Comparison of ENCODE assay signal across 28 cellular contexts in the genomic region with DNA sequence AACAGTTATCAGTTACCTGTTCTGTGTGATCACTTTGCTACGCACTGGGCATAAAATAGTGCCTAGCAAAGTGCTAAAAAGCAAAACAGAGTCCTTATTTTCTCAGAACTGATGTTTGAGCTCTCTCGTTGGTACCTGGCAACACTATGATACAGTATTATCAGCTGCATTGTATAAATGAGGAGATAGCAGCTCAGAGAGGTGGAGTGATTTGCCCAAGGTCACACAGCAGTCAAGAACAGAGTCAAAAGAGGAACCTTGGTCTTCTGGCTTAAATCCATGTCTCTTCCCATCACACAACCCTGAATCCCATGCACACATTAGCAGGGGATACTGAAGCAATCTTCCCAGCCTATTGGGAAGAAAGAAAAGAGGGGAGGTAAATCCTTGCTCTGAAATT.
"Had no signal": no experiment of that assay in that cellular context is flagged by ENCODE, and none has a peak within 500 bp of the region (broad histone marks: within the 10 kb centered on the region; RNA-seq: fewer than 3 reads in every experiment).

No MANE protein-coding gene starts in this region.

- FAIRE-seq: bronchial epithelial cell, TTC549 had no signal

- H3K9ac ChIP-seq: SK-N-SH had no signal

- H3K27me3 ChIP-seq: adrenal gland, SJSA1 had no signal

- DNase-seq: activated CD4-positive, alpha-beta T cell treated with anti-CD3 and anti-CD28 coated beads for 36 hours; activated CD4-positive, alpha-beta T cell treated with anti-CD3 and anti-CD28 coated beads, Interleukin-2, amount 10 ng/mL, durations not matched to agents 7 days and 5 days; activated CD4-positive, alpha-beta T cell treated with anti-CD3 and anti-CD28 coated beads, Interleukin-2, amount 50 U/mL, for 48 hours; activated CD8-positive, alpha-beta T cell treated with anti-CD3 and anti-CD28 coated beads, Interleukin-2, amount 10 ng/mL, durations not matched to agents 7 days and 5 days; activated gamma-delta T cell treated with Interleukin-2 at 50 U/mL for 16 hours; activated naive CD4-positive, alpha-beta T cell treated with anti-CD3 and anti-CD28 coated beads for 36 hours; activated T-cell treated with anti-CD3 and anti-CD28 coated beads, Interleukin-2, amount 50 U/mL, for 24 hours; adrenal gland; Karpas-422; KBM-7; NCI-H1105; NCI-H1417 treated with DMSO at 0.1 percent for 48 hours; NCI-H187 treated with DMSO at 0.1 percent for 48 hours; NCI-H2081; NCI-H345; NCI-H524 treated with DMSO at 0.1 percent for 48 hours; SHP77 treated with DMSO at 0.1 percent for 48 hours had no signal

- H3K27ac ChIP-seq: adrenal gland, SJSA1 had no signal

- H3K4me1 ChIP-seq: SJSA1 had no signal

- H3K9me3 Mint-ChIP-seq: activated CD4-positive, alpha-beta T cell treated with anti-CD3 and anti-CD28 coated beads, Interleukin-2, amount 10 ng/mL, durations not matched to agents 7 days and 5 days; activated naive CD4-positive, alpha-beta T cell treated with anti-CD3 and anti-CD28 coated beads for 36 hours; activated naive CD4-positive, alpha-beta T cell treated with anti-CD3 and anti-CD28 coated beads, Interleukin-2, amount 50 U/mL, for 72 hours; activated T-cell treated with anti-CD3 and anti-CD28 coated beads, Interleukin-2, amount 50 U/mL, for 24 hours; T-helper 1 cell treated with Interleukin-12 subunit alpha and Interleukin-12 subunit beta and Interleukin-4 antibody, amounts not matched to agents 30 μg/mL and 1 μg/mL, for 36 hours; T-helper 2 cell treated with Interferon-gamma antibody and Interleukin-4, amounts not matched to agents 5 μg/mL and 100 μg/mL, for 36 hours; WTC11 had no signal

- ATAC-seq: activated CD4-positive, alpha-beta T cell treated with anti-CD3 and anti-CD28 coated beads for 36 hours; activated CD4-positive, CD25-positive, alpha-beta regulatory T cell treated with anti-CD3 and anti-CD28 coated beads, Interleukin-2, amount 50 U/mL, for 24 hours; activated CD8-positive, alpha-beta T cell treated with anti-CD3 and anti-CD28 coated beads, Interleukin-2, amount 10 ng/mL, durations not matched to agents 7 days and 5 days; Panc1; WTC11 had no signal

- H3K36me3 Mint-ChIP-seq: activated naive CD4-positive, alpha-beta T cell treated with anti-CD3 and anti-CD28 coated beads, Interleukin-2, amount 50 U/mL, for 72 hours; brain; WTC11 had no signal

- H3K9me3 ChIP-seq: adrenal gland, SJSA1, SK-N-SH had no signal

- H3K4me2 ChIP-seq: SK-N-SH had no signal

- H3K27me3 Mint-ChIP-seq: activated CD4-positive, alpha-beta T cell treated with anti-CD3 and anti-CD28 coated beads, Interleukin-2, amount 10 ng/mL, durations not matched to agents 7 days and 5 days had no signal

- H3K36me3 ChIP-seq: adrenal gland, SJSA1 had no signal

- H3K4me3 ChIP-seq: adrenal gland, SJSA1 had no signal

- H3K4me3 Mint-ChIP-seq: activated CD4-positive, alpha-beta T cell treated with anti-CD3 and anti-CD28 coated beads for 36 hours; activated CD4-positive, alpha-beta T cell treated with anti-CD3 and anti-CD28 coated beads, Interleukin-2, amount 10 ng/mL, durations not matched to agents 7 days and 5 days; activated CD8-positive, alpha-beta T cell treated with anti-CD3 and anti-CD28 coated beads, Interleukin-2, amount 10 ng/mL, durations not matched to agents 7 days and 5 days; activated naive CD4-positive, alpha-beta T cell treated with anti-CD3 and anti-CD28 coated beads for 36 hours; activated T-cell treated with anti-CD3 and anti-CD28 coated beads, Interleukin-2, amount 50 U/mL, for 24 hours; brain; T-helper 1 cell treated with Interleukin-12 subunit alpha and Interleukin-12 subunit beta and Interleukin-4 antibody, amounts not matched to agents 30 μg/mL and 1 μg/mL, for 36 hours; T-helper 2 cell treated with Interferon-gamma antibody and Interleukin-4, amounts not matched to agents 5 μg/mL and 100 μg/mL, for 36 hours; WTC11 had no signal

- H3K4me1 Mint-ChIP-seq: activated CD4-positive, alpha-beta T cell treated with anti-CD3 and anti-CD28 coated beads for 36 hours; activated CD4-positive, alpha-beta T cell treated with anti-CD3 and anti-CD28 coated beads, Interleukin-2, amount 10 ng/mL, durations not matched to agents 7 days and 5 days had no signal

- H3K27ac Mint-ChIP-seq: activated CD4-positive, alpha-beta T cell treated with anti-CD3 and anti-CD28 coated beads for 36 hours; activated CD4-positive, alpha-beta T cell treated with anti-CD3 and anti-CD28 coated beads, Interleukin-2, amount 10 ng/mL, durations not matched to agents 7 days and 5 days; activated CD8-positive, alpha-beta T cell treated with anti-CD3 and anti-CD28 coated beads, Interleukin-2, amount 10 ng/mL, durations not matched to agents 7 days and 5 days; activated naive CD4-positive, alpha-beta T cell treated with anti-CD3 and anti-CD28 coated beads for 36 hours; activated naive CD4-positive, alpha-beta T cell treated with anti-CD3 and anti-CD28 coated beads, Interleukin-2, amount 50 U/mL, for 72 hours; activated T-cell treated with anti-CD3 and anti-CD28 coated beads, Interleukin-2, amount 50 U/mL, for 24 hours; T-helper 1 cell treated with Interleukin-12 subunit alpha and Interleukin-12 subunit beta and Interleukin-4 antibody, amounts not matched to agents 30 μg/mL and 1 μg/mL, for 36 hours; T-helper 2 cell treated with Interferon-gamma antibody and Interleukin-4, amounts not matched to agents 5 μg/mL and 100 μg/mL, for 36 hours; WTC11 had no signal
